13 cellular contexts compared by ENCODE assay signal in the genomic region with DNA sequence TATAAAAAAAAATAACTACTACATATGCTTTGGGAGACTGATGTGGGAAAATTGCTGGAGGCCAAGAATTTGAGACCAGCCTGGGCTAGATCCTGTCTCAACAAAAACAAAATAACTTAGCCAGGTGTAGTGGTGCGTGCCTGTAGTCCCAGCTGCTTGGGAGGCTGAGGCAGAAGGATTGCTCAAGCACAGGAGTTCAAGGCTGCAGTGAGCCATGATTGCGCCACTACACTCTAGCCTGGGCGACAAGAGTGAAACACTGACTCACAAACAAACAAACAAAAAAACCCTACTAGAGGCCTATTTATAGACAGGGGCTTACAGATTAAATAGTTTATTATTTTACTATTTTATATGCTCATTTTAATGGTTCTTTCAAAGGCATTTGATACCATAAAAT.
A peak's percentile ranks its signal among the peaks of the same experiment; 100 is the strongest.
DNase-seq lines count a peak whose midpoint lies in the region; ATAC-seq and TF ChIP-seq lines count a peak whose summit lies in the region.
"Had no signal": no experiment of that assay in that cellular context is flagged by ENCODE, and none has a peak within 500 bp of the region (broad histone marks: within the 10 kb centered on the region; RNA-seq: fewer than 3 reads in every experiment).

No MANE protein-coding gene starts in this region.

- H3K27me3 ChIP-seq in hepatocyte = no peaks in the 10 kb centered on the region

- H3K36me3 Mint-ChIP-seq in activated CD4-positive, alpha-beta memory T cell treated with anti-CD3 and anti-CD28 coated beads, Interleukin-2, amount 10 ng/mL, durations not matched to agents 7 days and 5 days (ENCODE audit: low read depth) = peaks cover 3% of the 10 kb centered on the region

- in situ Hi-C loops in ACHN (cut with HindIII; ENCODE audit: low pct_ligation_motif_present, low pct_unique_long_range_greater_than_20kb, low sequenced_read_pairs) = no loop called here

- no peaks in the 10 kb centered on the region for H3K4me1 ChIP-seq in hepatocyte (ENCODE audit: insufficient read depth)

- H3K4me2 ChIP-seq in hepatocyte = no peak overlapping the region

- H4K20me1 ChIP-seq in hepatocyte (ENCODE audit: insufficient read depth, poor library complexity, severe bottlenecking) = no peaks in the 10 kb centered on the region

- H3K9me3 Mint-ChIP-seq in activated CD4-positive, alpha-beta memory T cell treated with anti-CD3 and anti-CD28 coated beads, Interleukin-2, amount 10 ng/mL, durations not matched to agents 7 days and 5 days = peaks cover 9% of the 10 kb centered on the region

- WGBS in hepatocyte (ENCODE audit: low lambda C conversion rate, missing lambda C conversion rate) = 93% methylated on average over 3 of the region's 3 CpGs

- H2AFZ ChIP-seq in hepatocyte = no peak overlapping the region

- no peaks in the 10 kb centered on the region for H3K36me3 ChIP-seq in hepatocyte (replicated peaks; ENCODE audit: insufficient read depth, low read depth)

- H3K4me3 Mint-ChIP-seq in activated CD4-positive, alpha-beta memory T cell treated with anti-CD3 and anti-CD28 coated beads, Interleukin-2, amount 10 ng/mL, durations not matched to agents 7 days and 5 days = no peak overlapping the region
- H3K4me3 Mint-ChIP-seq: central memory CD8-positive, alpha-beta T cell; type B pancreatic cell had no signal

- DNase-seq in ACHN = peak; percentile 32
- peak; percentile 70 for DNase-seq in LHCN-M2 (ENCODE audit: low read depth)
- DNase-seq in amniotic epithelial cell (ENCODE audit: low read depth) = peak; percentile 72
- DNase-seq in hepatocyte (ENCODE audit: low spot score) = no peak
- DNase-seq in GM20000 (ENCODE audit: low spot score) = no peak
- DNase-seq in activated CD4-positive, alpha-beta T cell treated with anti-CD3 and anti-CD28 coated beads for 4 hours = no peak
- no peak for DNase-seq in activated CD4-positive, alpha-beta memory T cell treated with anti-CD3 and anti-CD28 coated beads, Interleukin-2, amount 10 ng/mL, durations not matched to agents 7 days and 5 days
- DNase-seq: activated naive CD4-positive, alpha-beta T cell treated with Interleukin-2 at 50 U/mL for 16 hours; NCI-H1436 treated with DMSO at 0.1 percent for 48 hours had no signal

- no peaks in the 10 kb centered on the region for H3K79me2 ChIP-seq in hepatocyte

- POLR2A ChIA-PET in activated CD4-positive, alpha-beta memory T cell treated with anti-CD3 and anti-CD28 coated beads, Interleukin-2, amount 10 ng/mL, durations not matched to agents 7 days and 5 days (lab: Charles Lee) = no interaction called here

- H3K9me2 ChIP-seq in hepatocyte (replicated peaks; ENCODE audit: insufficient read depth) = no peaks in the 10 kb centered on the region

- CTCF ChIA-PET in activated CD4-positive, alpha-beta memory T cell treated with anti-CD3 and anti-CD28 coated beads, Interleukin-2, amount 10 ng/mL, durations not matched to agents 7 days and 5 days (lab: Charles Lee) = interaction anchor here (0.7 kb wide), 1 partner anchor 107 kb away, joined by 3 read pairs; no protein-coding TSS in a partner anchor

- H3K4me3 ChIP-seq in hepatocyte = no peak overlapping the region
- H3K4me3 ChIP-seq: SK-N-MC had no signal

- TF ChIP-seq CTCF in hepatocyte (IDR thresholded peaks at IDR 0.05; ENCODE audit: poor library complexity) (no peak), GM20000 (IDR thresholded peaks at IDR 0.05; ENCODE audit: extremely low read depth, missing control alignments) (no peak)

- no peaks in the 10 kb centered on the region for H3K9me3 ChIP-seq in hepatocyte (ENCODE audit: low read depth)

- H3K27ac Mint-ChIP-seq in activated CD4-positive, alpha-beta memory T cell treated with anti-CD3 and anti-CD28 coated beads, Interleukin-2, amount 10 ng/mL, durations not matched to agents 7 days and 5 days = no peak overlapping the region

- H3K27ac ChIP-seq in hepatocyte = peak overlapping the region; percentile 70

- ATAC-seq in GM19023 (IDR thresholded peaks at IDR 0.05; ENCODE audit: unreplicated experiment) = no peak

- H3K27me3 Mint-ChIP-seq in activated CD4-positive, alpha-beta memory T cell treated with anti-CD3 and anti-CD28 coated beads, Interleukin-2, amount 10 ng/mL, durations not matched to agents 7 days and 5 days = no peaks in the 10 kb centered on the region
- H3K27me3 Mint-ChIP-seq: central memory CD8-positive, alpha-beta T cell; type B pancreatic cell had no signal

- no peaks in the 10 kb centered on the region for H3K4me1 Mint-ChIP-seq in activated CD4-positive, alpha-beta memory T cell treated with anti-CD3 and anti-CD28 coated beads, Interleukin-2, amount 10 ng/mL, durations not matched to agents 7 days and 5 days
- H3K4me1 Mint-ChIP-seq: central memory CD8-positive, alpha-beta T cell had no signal

Comparison
In these comparisons a context has a peak if more than half of its experiments do, and no peak if none do; other contexts are left out.
1. DNase-seq: peak in ACHN (single experiment), LHCN-M2 (single experiment) and amniotic epithelial cell (single experiment); none in hepatocyte (single experiment), GM20000 (single experiment), activated CD4-positive, alpha-beta T cell treated with anti-CD3 and anti-CD28 coated beads for 4 hours (0 of 2) and activated CD4-positive, alpha-beta memory T cell treated with anti-CD3 and anti-CD28 coated beads, Interleukin-2, amount 10 ng/mL, durations not matched to agents 7 days and 5 days (single experiment).